ENCODE assay signal across 1 cellular context in the genomic region with DNA sequence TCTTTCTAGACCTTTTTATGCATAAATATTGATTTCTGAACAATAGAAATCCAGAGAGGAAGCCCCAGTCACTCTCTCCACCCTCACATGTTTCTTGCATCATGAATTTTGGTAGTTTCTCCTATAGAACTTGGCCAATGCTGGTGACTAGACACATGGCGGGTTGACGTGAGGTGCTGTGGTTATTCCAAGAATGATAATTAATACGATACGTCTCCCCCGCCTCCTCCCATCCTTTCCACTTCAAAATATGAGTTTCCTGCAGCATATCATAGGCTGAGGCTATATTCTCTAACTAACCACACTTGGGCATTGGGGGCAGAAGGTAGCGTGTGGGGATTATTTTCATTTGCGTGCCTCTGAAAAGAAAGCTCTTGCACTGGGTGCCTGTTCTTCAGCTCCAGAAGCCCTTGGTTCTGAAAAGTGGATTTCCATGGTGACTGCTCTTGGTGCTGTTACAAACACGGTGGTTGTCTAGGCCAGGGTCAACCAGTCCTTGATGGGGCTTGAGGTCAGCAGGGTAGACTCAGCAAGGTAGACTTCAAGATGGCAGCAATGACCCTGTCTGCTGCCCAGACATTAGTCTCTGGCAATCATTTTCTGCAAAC.
TF ChIP-seq lines count a peak whose summit lies in the region.

No MANE protein-coding gene starts in this region.

TF ChIP-seq in HepG2, 621 proteins besides CTCF, POLR2A, EP300 and RAD21:
- TF ChIP-seq, protein P1, sequence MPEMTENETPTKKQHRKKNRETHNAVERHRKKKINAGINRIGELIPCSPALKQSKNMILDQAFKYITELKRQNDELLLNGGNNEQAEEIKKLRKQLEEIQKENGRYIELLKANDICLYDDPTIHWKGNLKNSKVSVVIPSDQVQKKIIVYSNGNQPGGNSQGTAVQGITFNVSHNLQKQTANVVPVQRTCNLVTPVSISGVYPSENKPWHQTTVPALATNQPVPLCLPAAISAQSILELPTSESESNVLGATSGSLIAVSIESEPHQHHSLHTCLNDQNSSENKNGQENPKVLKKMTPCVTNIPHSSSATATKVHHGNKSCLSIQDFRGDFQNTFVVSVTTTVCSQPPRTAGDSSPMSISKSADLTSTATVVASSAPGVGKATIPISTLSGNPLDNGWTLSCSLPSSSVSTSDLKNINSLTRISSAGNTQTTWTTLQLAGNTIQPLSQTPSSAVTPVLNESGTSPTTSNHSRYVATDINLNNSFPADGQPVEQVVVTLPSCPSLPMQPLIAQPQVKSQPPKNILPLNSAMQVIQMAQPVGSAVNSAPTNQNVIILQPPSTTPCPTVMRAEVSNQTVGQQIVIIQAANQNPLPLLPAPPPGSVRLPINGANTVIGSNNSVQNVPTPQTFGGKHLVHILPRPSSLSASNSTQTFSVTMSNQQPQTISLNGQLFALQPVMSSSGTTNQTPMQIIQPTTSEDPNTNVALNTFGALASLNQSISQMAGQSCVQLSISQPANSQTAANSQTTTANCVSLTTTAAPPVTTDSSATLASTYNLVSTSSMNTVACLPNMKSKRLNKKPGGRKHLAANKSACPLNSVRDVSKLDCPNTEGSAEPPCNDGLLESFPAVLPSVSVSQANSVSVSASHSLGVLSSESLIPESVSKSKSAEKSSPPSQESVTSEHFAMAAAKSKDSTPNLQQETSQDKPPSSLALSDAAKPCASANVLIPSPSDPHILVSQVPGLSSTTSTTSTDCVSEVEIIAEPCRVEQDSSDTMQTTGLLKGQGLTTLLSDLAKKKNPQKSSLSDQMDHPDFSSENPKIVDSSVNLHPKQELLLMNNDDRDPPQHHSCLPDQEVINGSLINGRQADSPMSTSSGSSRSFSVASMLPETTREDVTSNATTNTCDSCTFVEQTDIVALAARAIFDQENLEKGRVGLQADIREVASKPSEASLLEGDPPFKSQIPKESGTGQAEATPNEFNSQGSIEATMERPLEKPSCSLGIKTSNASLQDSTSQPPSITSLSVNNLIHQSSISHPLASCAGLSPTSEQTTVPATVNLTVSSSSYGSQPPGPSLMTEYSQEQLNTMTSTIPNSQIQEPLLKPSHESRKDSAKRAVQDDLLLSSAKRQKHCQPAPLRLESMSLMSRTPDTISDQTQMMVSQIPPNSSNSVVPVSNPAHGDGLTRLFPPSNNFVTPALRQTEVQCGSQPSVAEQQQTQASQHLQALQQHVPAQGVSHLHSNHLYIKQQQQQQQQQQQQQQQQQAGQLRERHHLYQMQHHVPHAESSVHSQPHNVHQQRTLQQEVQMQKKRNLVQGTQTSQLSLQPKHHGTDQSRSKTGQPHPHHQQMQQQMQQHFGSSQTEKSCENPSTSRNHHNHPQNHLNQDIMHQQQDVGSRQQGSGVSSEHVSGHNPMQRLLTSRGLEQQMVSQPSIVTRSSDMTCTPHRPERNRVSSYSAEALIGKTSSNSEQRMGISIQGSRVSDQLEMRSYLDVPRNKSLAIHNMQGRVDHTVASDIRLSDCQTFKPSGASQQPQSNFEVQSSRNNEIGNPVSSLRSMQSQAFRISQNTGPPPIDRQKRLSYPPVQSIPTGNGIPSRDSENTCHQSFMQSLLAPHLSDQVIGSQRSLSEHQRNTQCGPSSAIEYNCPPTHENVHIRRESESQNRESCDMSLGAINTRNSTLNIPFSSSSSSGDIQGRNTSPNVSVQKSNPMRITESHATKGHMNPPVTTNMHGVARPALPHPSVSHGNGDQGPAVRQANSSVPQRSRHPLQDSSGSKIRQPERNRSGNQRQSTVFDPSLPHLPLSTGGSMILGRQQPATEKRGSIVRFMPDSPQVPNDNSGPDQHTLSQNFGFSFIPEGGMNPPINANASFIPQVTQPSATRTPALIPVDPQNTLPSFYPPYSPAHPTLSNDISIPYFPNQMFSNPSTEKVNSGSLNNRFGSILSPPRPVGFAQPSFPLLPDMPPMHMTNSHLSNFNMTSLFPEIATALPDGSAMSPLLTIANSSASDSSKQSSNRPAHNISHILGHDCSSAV (CRISPR knock-in tag; IDR thresholded peaks at IDR 0.05; ENCODE audit: borderline replicate concordance) = no peak
- TF ChIP-seq POGZ (CRISPR knock-in tag; IDR thresholded peaks at IDR 0.05) (no peak), GATAD1 (CRISPR knock-in tag; IDR thresholded peaks at IDR 0.05) (no peak), TOE1 (CRISPR knock-in tag; IDR thresholded peaks at IDR 0.05) (no peak), TCF12 (IDR thresholded peaks at IDR 0.05) (no peak), TCF12 (CRISPR knock-in tag; IDR thresholded peaks at IDR 0.05) (no peak), GFI1 (CRISPR knock-in tag; IDR thresholded peaks at IDR 0.05; ENCODE audit: borderline replicate concordance) (no peak), SALL2 (CRISPR knock-in tag; IDR thresholded peaks at IDR 0.05) (no peak), RFXANK (CRISPR knock-in tag; IDR thresholded peaks at IDR 0.05) (no peak), HIVEP1 (CRISPR knock-in tag; IDR thresholded peaks at IDR 0.05) (no peak), ZSCAN20 (CRISPR knock-in tag; IDR thresholded peaks at IDR 0.05; ENCODE audit: borderline replicate concordance) (no peak), ZNF496 (CRISPR knock-in tag; IDR thresholded peaks at IDR 0.05; ENCODE audit: insufficient replicate concordance) (no peak), ZSCAN21 (CRISPR knock-in tag; IDR thresholded peaks at IDR 0.05; ENCODE audit: borderline replicate concordance) (no peak)
- TF ChIP-seq, protein P2, sequence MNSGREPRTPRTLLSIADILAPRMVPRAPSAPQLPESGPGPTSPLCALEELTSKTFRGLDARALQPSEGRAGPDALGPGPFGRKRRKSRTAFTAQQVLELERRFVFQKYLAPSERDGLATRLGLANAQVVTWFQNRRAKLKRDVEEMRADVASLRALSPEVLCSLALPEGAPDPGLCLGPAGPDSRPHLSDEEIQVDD (CRISPR knock-in tag; IDR thresholded peaks at IDR 0.05; ENCODE audit: borderline replicate concordance) = no peak
